19 cellular contexts compared by ENCODE assay signal in the genomic region with DNA sequence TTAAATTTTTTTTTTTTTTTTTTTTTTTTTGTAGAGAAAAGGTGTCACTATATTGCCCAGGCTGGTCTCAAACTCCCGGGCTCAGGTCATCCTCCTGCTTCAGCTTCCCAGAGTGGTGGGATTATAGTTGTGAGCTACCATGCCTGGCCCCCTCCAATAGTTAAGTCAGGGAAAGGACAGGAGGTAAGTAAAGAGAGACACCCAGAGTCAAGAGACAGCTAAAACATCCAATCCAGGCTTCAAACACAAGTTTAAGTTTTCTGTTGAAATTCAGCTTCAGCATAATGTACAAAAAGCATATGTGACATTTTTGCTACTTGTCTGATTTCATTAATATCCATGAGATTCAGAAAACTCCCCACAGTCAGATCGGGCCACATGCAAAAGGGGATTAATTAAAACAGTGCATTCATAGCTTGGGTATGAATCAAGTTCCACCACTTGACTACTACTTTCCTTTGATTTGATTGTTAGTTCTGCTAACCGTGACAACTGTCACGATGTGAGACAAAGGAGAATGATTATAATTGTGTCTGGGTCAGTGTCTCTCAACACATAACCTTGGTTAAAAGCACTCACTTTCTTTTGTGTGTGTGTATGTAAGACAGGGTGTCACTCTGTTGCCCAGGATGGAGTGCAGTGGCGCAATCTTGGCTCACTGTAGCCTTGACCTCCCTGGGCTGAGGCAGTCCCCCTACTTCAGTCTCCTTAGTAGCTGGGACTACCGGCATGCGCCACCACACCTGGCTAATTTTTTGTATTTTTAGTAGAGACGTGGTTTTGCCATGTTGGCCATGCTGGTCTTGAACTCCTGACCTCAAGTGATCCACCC.
DNase-seq lines count a peak whose midpoint lies in the region; ATAC-seq, FAIRE-seq and TF ChIP-seq lines count a peak whose summit lies in the region.
"Had no signal": no experiment of that assay in that cellular context is flagged by ENCODE, and none has a peak within 500 bp of the region (broad histone marks: within the 10 kb centered on the region; RNA-seq: fewer than 3 reads in every experiment).

No MANE protein-coding gene starts in this region.

- no peak for ATAC-seq in IMR-90 (ENCODE audit: low read depth)
- no peak for ATAC-seq in GM12878
- ATAC-seq in GM18505 (IDR thresholded peaks at IDR 0.05; ENCODE audit: unreplicated experiment) = no peak
- ATAC-seq: CD8-positive, alpha-beta T cell; SK-N-SH treated with all-trans-retinoic acid at 6 μM for 48 hours had no signal

- H3K27ac ChIP-seq in IMR-90 (ENCODE audit: insufficient read depth, low read length) = no peak overlapping the region
- H3K27ac ChIP-seq in GM12878 (ENCODE audit: control insufficient read depth, insufficient read depth) = no peak overlapping the region
- H3K27ac ChIP-seq in Peyer's patch = no peak overlapping the region
- H3K27ac ChIP-seq in GM23248 = no peak overlapping the region
- H3K27ac ChIP-seq: BLaER1 treated with 17β-estradiol and CSF1 and Interleukin-3, amounts not matched to agents 10 nM and 100 nM had no signal

- H4K91ac ChIP-seq in IMR-90 (ENCODE audit: insufficient read depth, low read depth, low read length) = no peak overlapping the region

- peak overlapping the region; percentile 59 for H3K27ac Mint-ChIP-seq in nephron progenitor cell

- TF ChIP-seq CTCF in GM10266 (IDR thresholded peaks at IDR 0.05; ENCODE audit: control insufficient read depth, insufficient read depth, low read depth, missing control alignments) = peak; percentile 4
- no peak for TF ChIP-seq CTCF in IMR-90 (conservative IDR thresholded peaks at IDR 0.05; ENCODE audit: low read depth, low read length)
- no peak; a peak in 1 of 6 replicates for TF ChIP-seq CTCF in GM12878 (IDR thresholded peaks at IDR 0.05 in 2 of 3, conservative IDR thresholded peaks at IDR 0.05 in 1 of 3; ENCODE audit: control insufficient read depth in 2 of 3, extremely low read depth in 1 of 3, insufficient read depth in 1 of 3, low read depth in 3 of 3, low read length in 3 of 3)
- TF ChIP-seq CTCF in nephron progenitor cell (IDR thresholded peaks at IDR 0.05) = no peak
- TF ChIP-seq CTCF in Peyer's patch (IDR thresholded peaks at IDR 0.05) = no peak

- SMC1A ChIA-PET in GM12878 (lab: Charles Lee; ENCODE audit: uncharacterized antibody, unreplicated experiment) = interaction anchor here (0.6 to 1.7 kb wide), 10 partner anchors 8 to 521 kb away, joined by 3 to 7 read pairs (median 3); no protein-coding TSS in a partner anchor

- no peaks in the 10 kb centered on the region for H3K9me3 Mint-ChIP-seq in nephron progenitor cell
- H3K9me3 Mint-ChIP-seq: CD8-positive, alpha-beta T cell had no signal

- no peak overlapping the region for H2BK15ac ChIP-seq in IMR-90 (ENCODE audit: low read depth, low read length)

- no peak overlapping the region for H4K5ac ChIP-seq in IMR-90 (ENCODE audit: low read depth, low read length)

- H3K27me3 ChIP-seq in IMR-90 (ENCODE audit: control insufficient read depth, insufficient read depth, low read length) (no peaks in the 10 kb centered on the region), GM12878 (replicated peaks in 1 of 2; ENCODE audit: control insufficient read depth in 2 of 2, insufficient read depth in 2 of 2, low read length in 1 of 2) (no peaks in the 10 kb centered on the region), Peyer's patch (no peaks in the 10 kb centered on the region), GM23248 (replicated peaks; ENCODE audit: insufficient read depth) (no peaks in the 10 kb centered on the region)
- H3K27me3 ChIP-seq: BLaER1 treated with 17β-estradiol and CSF1 and Interleukin-3, amounts not matched to agents 10 nM and 100 nM had no signal

- peaks cover 39% of the 10 kb centered on the region for H3K4me1 Mint-ChIP-seq in nephron progenitor cell

- no peak overlapping the region for H2BK5ac ChIP-seq in IMR-90 (ENCODE audit: low read depth, low read length, poor library complexity, severe bottlenecking)

- no peaks in the 10 kb centered on the region for H3K79me1 ChIP-seq in IMR-90 (ENCODE audit: low read depth in 1 of 2, low read length in 2 of 2)

- H3K79me2 ChIP-seq in GM12878 (ENCODE audit: control insufficient read depth, insufficient read depth, low read length) = no peaks in the 10 kb centered on the region
- H3K79me2 ChIP-seq in GM23248 (ENCODE audit: insufficient read depth) = no peaks in the 10 kb centered on the region

- DNase-seq in GM10266 (ENCODE audit: extremely low spot score) (no peak), IMR-90 (no peak), GM12878 (ENCODE audit: low read depth, low spot score) (no peak), nephron progenitor cell (no peak), Peyer's patch (no peak), GM23248 (no peak)
- DNase-seq: Calu3; CD8-positive, alpha-beta T cell; NCI-H1105; NCI-H2081 treated with DMSO at 0.1 percent for 48 hours; NCI-H510A; NCI-H774; RPMI8226; SIG-M5 had no signal

- intact Hi-C loops in IMR-90 (cut with micrococcal nuclease) = no loop called here
- intact Hi-C loops in GM12878 (cut with micrococcal nuclease; ENCODE audit: unreplicated experiment) = no loop called here

- H3K4me3 Mint-ChIP-seq in nephron progenitor cell = no peak overlapping the region
- H3K4me3 Mint-ChIP-seq: CD8-positive, alpha-beta T cell had no signal

- no peak overlapping the region for H2BK120ac ChIP-seq in IMR-90 (ENCODE audit: low read depth, low read length)

- no peak overlapping the region for H3K56ac ChIP-seq in IMR-90 (ENCODE audit: extremely low read depth, insufficient read depth, low read length)

- no peaks in the 10 kb centered on the region for H3K9me2 ChIP-seq in GM23248 (ENCODE audit: insufficient read depth)

- H3K9me3 ChIP-seq in IMR-90 (ENCODE audit: control insufficient read depth, insufficient read depth, low read length) (no peaks in the 10 kb centered on the region), GM12878 (replicated peaks; ENCODE audit: control insufficient read depth, insufficient read depth, low read length) (no peaks in the 10 kb centered on the region), Peyer's patch (no peaks in the 10 kb centered on the region), GM23248 (ENCODE audit: low read depth) (no peaks in the 10 kb centered on the region)
- H3K9me3 ChIP-seq: BLaER1 treated with 17β-estradiol and CSF1 and Interleukin-3, amounts not matched to agents 10 nM and 100 nM; HAP-1 had no signal

- no peaks in the 10 kb centered on the region for H3K36me3 Mint-ChIP-seq in nephron progenitor cell (ENCODE audit: low read depth)

- H2AFZ ChIP-seq in IMR-90 (replicated peaks; ENCODE audit: low read length, poor library complexity) (no peak overlapping the region), GM12878 (ENCODE audit: control insufficient read depth, low read depth, low read length) (no peak overlapping the region), GM23248 (no peak overlapping the region)

- H3K9ac ChIP-seq in IMR-90 (ENCODE audit: low read depth, low read length) (no peak overlapping the region), GM12878 (ENCODE audit: control insufficient read depth, insufficient read depth, low read length) (no peak overlapping the region), GM23248 (no peak overlapping the region)
- H3K9ac ChIP-seq: BLaER1 treated with 17β-estradiol and CSF1 and Interleukin-3, amounts not matched to agents 10 nM and 100 nM had no signal

- H3K4me1 ChIP-seq in IMR-90 (ENCODE audit: control insufficient read depth, insufficient read depth, low read length) (peaks cover 4% of the 10 kb centered on the region; the same call in 1 of the 2 replicates), GM12878 (ENCODE audit: control insufficient read depth, insufficient read depth, low read length) (no peaks in the 10 kb centered on the region), Peyer's patch (no peaks in the 10 kb centered on the region), GM23248 (ENCODE audit: insufficient read depth) (peaks cover 13% of the 10 kb centered on the region)
- H3K4me1 ChIP-seq: HAP-1 had no signal

- no peak overlapping the region for H3K4ac ChIP-seq in IMR-90 (ENCODE audit: low read depth, low read length)

- H4K20me1 ChIP-seq in IMR-90 (ENCODE audit: insufficient read depth, low read length) (no peaks in the 10 kb centered on the region), GM12878 (ENCODE audit: control insufficient read depth, insufficient read depth) (no peaks in the 10 kb centered on the region), GM23248 (ENCODE audit: insufficient read depth) (no peaks in the 10 kb centered on the region)

- no peak overlapping the region for H3K18ac ChIP-seq in IMR-90 (ENCODE audit: low read depth, low read length)

- CTCF ChIA-PET in IMR-90 (lab: Yijun Ruan, JAX) = interaction anchor here (0.6 kb wide), 2 partner anchors 28 to 79 kb away, joined by 4 to 5 read pairs; no protein-coding TSS in a partner anchor
- CTCF ChIA-PET in GM12878 (lab: Yijun Ruan, JAX) = interaction anchor here (0.6 to 1.6 kb wide), 9 partner anchors 8 to 146 kb away, joined by 3 to 5 read pairs (median 3); no protein-coding TSS in a partner anchor

- no peak overlapping the region for H2AK9ac ChIP-seq in IMR-90 (replicated peaks; ENCODE audit: low read depth, low read length, poor library complexity)

- H3K9me1 ChIP-seq in IMR-90 (ENCODE audit: insufficient read depth, low read length) = no peaks in the 10 kb centered on the region

- BruUV-seq in IMR-90 (replicated peaks; lab: Mats Ljungman, UMichigan) (no TSS peak), GM12878 (replicated peaks; lab: Mats Ljungman, UMichigan) (no TSS peak)

- H3K36me3 ChIP-seq in IMR-90 (ENCODE audit: control insufficient read depth, insufficient read depth, low read length) (peaks cover 3% of the 10 kb centered on the region; the same call in 1 of the 2 replicates), GM12878 (ENCODE audit: control insufficient read depth in 2 of 2, insufficient read depth in 2 of 2, low read length in 1 of 2) (peaks cover 3% of the 10 kb centered on the region in 2 experiments; a peak in 3 of 4 replicates), Peyer's patch (peaks cover 0 to 12% (median 0%) of the 10 kb centered on the region in 3 donors), GM23248 (ENCODE audit: low read depth) (no peaks in the 10 kb centered on the region; the same call in 1 of the 2 replicates)

- no peaks in the 10 kb centered on the region for H3K27me3 Mint-ChIP-seq in nephron progenitor cell (ENCODE audit: low read depth, poor library complexity)

- H3K14ac ChIP-seq in IMR-90 (replicated peaks; ENCODE audit: low read depth, low read length) = no peak overlapping the region

- H3F3A ChIP-seq in GM23248 (ENCODE audit: insufficient read depth) = peaks cover 11% of the 10 kb centered on the region; the same call in 1 of the 2 replicates

- TF ChIP-seq EP300 in GM12878 (IDR thresholded peaks at IDR 0.05; ENCODE audit: borderline replicate concordance in 1 of 2, control insufficient read depth in 1 of 2, low read depth in 2 of 2, low read length in 2 of 2) = no peak

- FAIRE-seq in GM12878 (lab: Jason Lieb, UNC) = no peak
- FAIRE-seq: HTR-8/SVneo had no signal

- H3K4me2 ChIP-seq in IMR-90 (ENCODE audit: low read depth, low read length) (no peak overlapping the region), GM12878 (ENCODE audit: control insufficient read depth, insufficient read depth) (no peak overlapping the region), GM23248 (ENCODE audit: unreplicated experiment) (no peak overlapping the region)
- H3K4me2 ChIP-seq: BLaER1 treated with 17β-estradiol and CSF1 and Interleukin-3, amounts not matched to agents 10 nM and 100 nM had no signal

- H4K8ac ChIP-seq in IMR-90 (ENCODE audit: low read depth in 2 of 2, low read length in 2 of 2) = no peak overlapping the region

- in situ Hi-C loops in IMR-90 (cut with MboI; ENCODE audit: low sequenced_read_pairs) (no loop called here), GM12878 (cut with MboI) (no loop called here), GM23248 (cut with MboI) (loop anchor here (25.0 kb wide), 1 partner anchor 508 kb away; no protein-coding TSS in a partner anchor)

- dilution Hi-C loops in IMR-90 (cut with HindIII; ENCODE audit: low sequenced_read_pairs, unreplicated experiment) = no loop called here

- peak overlapping the region; percentile 60; the same call in 1 of the 2 replicates for H3K23ac ChIP-seq in IMR-90 (ENCODE audit: low read depth, low read length)

- no peak for TF ChIP-seq RAD21 in IMR-90 (IDR thresholded peaks at IDR 0.05; ENCODE audit: low read length)
- peak; percentile 25; the same call in 1 of the 2 replicates for TF ChIP-seq RAD21 in GM12878 (IDR thresholded peaks at IDR 0.05; ENCODE audit: insufficient read depth, low read depth, low read length)

- H2AK5ac ChIP-seq in IMR-90 (ENCODE audit: low read depth, low read length) = no peak overlapping the region

- no CpG with 5 or more reads among the region's 8 CpGs for WGBS in IMR-90 (ENCODE audit: extremely low coverage in 2 of 2, insufficient read length in 1 of 2), 2 experiments
- WGBS in GM12878 (ENCODE audit: insufficient coverage, insufficient replicate concordance, low lambda C conversion rate, missing lambda C conversion rate) = 65% methylated on average over 8 of the region's 8 CpGs
- 87 to 93% methylated on average over 8 of the region's 8 CpGs for WGBS in GM23248 (ENCODE audit: low coverage in 1 of 2, low lambda C conversion rate in 2 of 2, missing lambda C conversion rate in 2 of 2), 2 experiments

- RAD21 ChIA-PET in GM12878 (lab: Charles Lee; ENCODE audit: unreplicated experiment) = interaction anchor here (0.9 to 1.7 kb wide), 5 partner anchors 67 to 196 kb away, joined by 4 to 5 read pairs (median 4); no protein-coding TSS in a partner anchor

- H3K4me3 ChIP-seq in IMR-90 (ENCODE audit: insufficient read depth, low read depth, low read length) (no peak overlapping the region), GM12878 (no peak overlapping the region), Peyer's patch (no peak overlapping the region), GM23248 (no peak overlapping the region)
- H3K4me3 ChIP-seq: BLaER1 treated with 17β-estradiol and CSF1 and Interleukin-3, amounts not matched to agents 10 nM and 100 nM; HAP-1 had no signal

- POLR2A ChIA-PET in IMR-90 (lab: Charles Lee; ENCODE audit: unreplicated experiment) = no interaction called here
- POLR2A ChIA-PET in GM12878 (lab: Charles Lee) = interaction anchor here (0.9 kb wide), 1 partner anchor 18 kb away, joined by 8 read pairs; no protein-coding TSS in a partner anchor

- no peak overlapping the region for H2BK20ac ChIP-seq in IMR-90 (ENCODE audit: low read depth, low read length)

- no peak for TF ChIP-seq POLR2A in IMR-90 (IDR thresholded peaks at IDR 0.05; ENCODE audit: low read depth, low read length)
- TF ChIP-seq POLR2A in GM12878 (IDR thresholded peaks at IDR 0.05; ENCODE audit: low read depth, low read length) = no peak
- TF ChIP-seq POLR2A in Peyer's patch (IDR thresholded peaks at IDR 0.05) = no peak
- no peak for TF ChIP-seq POLR2A in GM18505 (IDR thresholded peaks at IDR 0.05; ENCODE audit: borderline replicate concordance, extremely low read depth, insufficient read depth, insufficient read length)
